ENCODE assay signal across 17 cellular contexts in genomic region chrX:152754871-152755270, GRCh38. TPM values are rescaled to one million over a fixed set of nuclear protein-coding genes. Genes with fewer than 3 reads are reported as not detected.
"Had no signal": no experiment of that assay in that cellular context is flagged by ENCODE, and none has a peak within 500 bp of the region (broad histone marks: within the 10 kb centered on the region; RNA-seq: fewer than 3 reads in every experiment).

No MANE protein-coding gene starts in this region.

RNA-seq across cellular contexts. Expression of gene MAGEA2, which starts 1.2 kb away (rescaled TPM):
- total RNA-seq: natural killer cell treated with Interleukin-12 subunit alpha and Interleukin-12 subunit beta and Interleukin-15 and Interleukin-18, amount 100 ng/mL, for 72 hours; neural crest cell; omental fat pad; osteocyte; pancreas; posterior vena cava; pulmonary artery endothelial cell; right atrium auricular region; sciatic nerve; smooth muscle cell; spleen; suprapubic skin; transverse colon; upper lobe of right lung; urinary bladder; uterus had no signal
- polyA plus RNA-seq: pancreas, smooth muscle cell, spleen, urinary bladder had no signal

RNA-seq across cellular contexts. Expression of gene CSAG3, which starts 4.1 kb away (rescaled TPM):
- total RNA-seq: natural killer cell treated with Interleukin-12 subunit alpha and Interleukin-12 subunit beta and Interleukin-15 and Interleukin-18, amount 100 ng/mL, for 72 hours; neural crest cell; omental fat pad; osteocyte; pancreas; posterior vena cava; pulmonary artery endothelial cell; right atrium auricular region; sciatic nerve; smooth muscle cell; suprapubic skin; transverse colon; upper lobe of right lung; urinary bladder; uterus had no signal
- polyA plus RNA-seq: pancreas, urinary bladder had no signal

RNA-seq across cellular contexts. Expression of gene MAGEA6, which starts 14.6 kb away (rescaled TPM):
- total RNA-seq: natural killer cell treated with Interleukin-12 subunit alpha and Interleukin-12 subunit beta and Interleukin-15 and Interleukin-18, amount 100 ng/mL, for 72 hours; neural crest cell; omental fat pad; osteocyte; pancreas; posterior vena cava; pulmonary artery endothelial cell; right atrium auricular region; sciatic nerve; smooth muscle cell; spleen; suprapubic skin; transverse colon; upper lobe of right lung; urinary bladder had no signal
- polyA plus RNA-seq: pancreas, smooth muscle cell, spleen, urinary bladder had no signal

RNA-seq across cellular contexts. Expression of gene MAGEA12, which starts 21.3 kb away (rescaled TPM):
- total RNA-seq: natural killer cell treated with Interleukin-12 subunit alpha and Interleukin-12 subunit beta and Interleukin-15 and Interleukin-18, amount 100 ng/mL, for 72 hours; neural crest cell; omental fat pad; osteocyte; posterior vena cava; pulmonary artery endothelial cell; right atrium auricular region; sciatic nerve; smooth muscle cell; spleen; suprapubic skin; transverse colon; upper lobe of right lung; urinary bladder; uterus had no signal
- polyA plus RNA-seq: pancreas, smooth muscle cell, urinary bladder had no signal

RNA-seq across cellular contexts. Expression of gene CSAG1, which starts 21.4 kb away (rescaled TPM):
- total RNA-seq: natural killer cell treated with Interleukin-12 subunit alpha and Interleukin-12 subunit beta and Interleukin-15 and Interleukin-18, amount 100 ng/mL, for 72 hours; neural crest cell; omental fat pad; osteocyte; pancreas; posterior vena cava; prostate gland; pulmonary artery endothelial cell; right atrium auricular region; sciatic nerve; smooth muscle cell; spleen; suprapubic skin; transverse colon; upper lobe of right lung; urinary bladder; uterus had no signal
- polyA plus RNA-seq: pancreas, smooth muscle cell, urinary bladder had no signal
